ENCODE assay signal across 15 cellular contexts in the genomic region with DNA sequence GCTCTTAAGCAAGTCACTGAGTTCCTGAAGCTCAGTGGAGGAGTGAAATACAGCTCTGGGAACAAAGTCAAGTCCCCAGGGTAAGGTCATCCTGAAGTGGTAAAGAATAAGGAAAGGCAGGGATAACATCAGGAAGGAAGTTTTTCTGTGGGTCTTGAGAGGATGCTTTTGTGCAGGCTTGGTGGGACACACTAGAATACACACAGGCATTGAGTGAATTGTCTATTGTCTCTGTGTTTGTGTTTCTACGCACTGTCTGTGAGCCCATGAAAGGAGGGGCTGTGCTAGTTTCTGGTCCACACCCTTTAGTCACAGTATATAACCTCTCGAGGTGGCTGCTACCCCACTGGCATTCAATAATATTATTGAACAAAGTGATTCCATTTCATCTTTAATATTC.
DNase-seq lines count a peak whose midpoint lies in the region; ATAC-seq and TF ChIP-seq lines count a peak whose summit lies in the region.
"Had no signal": no experiment of that assay in that cellular context is flagged by ENCODE, and none has a peak within 500 bp of the region (broad histone marks: within the 10 kb centered on the region; RNA-seq: fewer than 3 reads in every experiment).

No MANE protein-coding gene starts in this region.

- no peaks in the 10 kb centered on the region for H3K27me3 ChIP-seq in SJCRH30

- H3K9me3 ChIP-seq in SJCRH30 (replicated peaks) (no peaks in the 10 kb centered on the region), OCI-LY7 (ENCODE audit: low read length) (no peaks in the 10 kb centered on the region)

- no peak for ATAC-seq in activated T-cell treated with anti-CD3 and anti-CD28 coated beads, Interleukin-2, amount 50 U/mL, for 4 hours
- ATAC-seq: HCT116 had no signal

- no TSS peak for BruUV-seq in OCI-LY7 (replicated peaks; lab: Mats Ljungman, UMichigan)

- POLR2A ChIA-PET in OCI-LY7 (lab: Charles Lee) = no interaction called here

- CTCF ChIA-PET in OCI-LY7 (lab: Charles Lee; ENCODE audit: unreplicated experiment) = no interaction called here

- no peaks in the 10 kb centered on the region for H3K27me3 Mint-ChIP-seq in T-helper 2 cell treated with Interferon-gamma antibody and Interleukin-4, amounts not matched to agents 5 μg/mL and 100 μg/mL, for 36 hours (ENCODE audit: low read depth)
- no peaks in the 10 kb centered on the region for H3K27me3 Mint-ChIP-seq in activated T-cell treated with anti-CD3 and anti-CD28 coated beads, Interleukin-2, amount 50 U/mL, for 4 hours (ENCODE audit: low read depth)

- H3K4me1 Mint-ChIP-seq in T-helper 2 cell treated with Interferon-gamma antibody and Interleukin-4, amounts not matched to agents 5 μg/mL and 100 μg/mL, for 36 hours (ENCODE audit: low read depth) = no peaks in the 10 kb centered on the region
- no peaks in the 10 kb centered on the region for H3K4me1 Mint-ChIP-seq in activated T-cell treated with anti-CD3 and anti-CD28 coated beads, Interleukin-2, amount 50 U/mL, for 4 hours (ENCODE audit: low read depth)

- H3K36me3 ChIP-seq in SJCRH30 = no peaks in the 10 kb centered on the region
- H3K36me3 ChIP-seq in OCI-LY7 (ENCODE audit: insufficient read depth, low read length) = no peaks in the 10 kb centered on the region

- peak; percentile 1 for DNase-seq in NCI-H146 (lab: John Stamatoyannopoulos, UW)
- no peak for DNase-seq in NCI-H146 treated with DMSO at 0.1 percent for 48 hours (lab: John Stamatoyannopoulos, UW; ENCODE audit: unreplicated experiment)
- DNase-seq in SJCRH30 = peak; percentile 6 to 52
- peak; percentile 72 for DNase-seq in medulla oblongata (ENCODE audit: extremely low spot score)
- no peak for DNase-seq in OCI-LY7 (ENCODE audit: low spot score)
- DNase-seq in T-helper 2 cell treated with Interferon-gamma antibody and Interleukin-4, amounts not matched to agents 5 μg/mL and 100 μg/mL, for 36 hours (ENCODE audit: low spot score) = no peak
- DNase-seq in posterior vena cava (ENCODE audit: low spot score) = no peak
- DNase-seq in activated T-cell treated with anti-CD3 and anti-CD28 coated beads, Interleukin-2, amount 50 U/mL, for 4 hours = no peak
- DNase-seq: 8988T, COR-L47, Karpas-422, NCI-H1105 treated with DMSO at 0.1 percent for 48 hours, NCI-H2081 treated with DMSO at 0.1 percent for 48 hours, RPMI8226 had no signal

- no peak for TF ChIP-seq CTCF in OCI-LY7 (conservative IDR thresholded peaks at IDR 0.05; ENCODE audit: low read length)

- H2AFZ ChIP-seq in OCI-LY7 (ENCODE audit: low read length) = no peak overlapping the region

- no peak overlapping the region for H3K4me2 ChIP-seq in OCI-LY7 (ENCODE audit: low read length)

- H3K27ac ChIP-seq in SJCRH30 (no peak overlapping the region; the same call in 1 of the 2 replicates), OCI-LY7 (ENCODE audit: low read depth, low read length, poor library complexity, severe bottlenecking) (no peak overlapping the region)

- no peaks in the 10 kb centered on the region for H3K79me2 ChIP-seq in OCI-LY7 (ENCODE audit: insufficient read depth, low read depth, low read length)

- peaks cover 7% of the 10 kb centered on the region for H3K9me3 Mint-ChIP-seq in T-helper 2 cell treated with Interferon-gamma antibody and Interleukin-4, amounts not matched to agents 5 μg/mL and 100 μg/mL, for 36 hours
- peaks cover 3% of the 10 kb centered on the region for H3K9me3 Mint-ChIP-seq in activated T-cell treated with anti-CD3 and anti-CD28 coated beads, Interleukin-2, amount 50 U/mL, for 4 hours

- H4K20me1 ChIP-seq in OCI-LY7 (ENCODE audit: insufficient read depth, low read length) = no peaks in the 10 kb centered on the region

- no peaks in the 10 kb centered on the region for H3K9me2 ChIP-seq in OCI-LY7 (ENCODE audit: insufficient read depth, low read length)

- H3K4me3 ChIP-seq in SJCRH30 (no peak overlapping the region), OCI-LY7 (ENCODE audit: low read depth, low read length, poor library complexity, severe bottlenecking) (no peak overlapping the region)

- no peak overlapping the region for H3K4me3 Mint-ChIP-seq in T-helper 2 cell treated with Interferon-gamma antibody and Interleukin-4, amounts not matched to agents 5 μg/mL and 100 μg/mL, for 36 hours
- H3K4me3 Mint-ChIP-seq in activated T-cell treated with anti-CD3 and anti-CD28 coated beads, Interleukin-2, amount 50 U/mL, for 4 hours = no peak overlapping the region

- no peaks in the 10 kb centered on the region for H3K36me3 Mint-ChIP-seq in T-helper 2 cell treated with Interferon-gamma antibody and Interleukin-4, amounts not matched to agents 5 μg/mL and 100 μg/mL, for 36 hours (ENCODE audit: low read depth)
- no peaks in the 10 kb centered on the region for H3K36me3 Mint-ChIP-seq in activated T-cell treated with anti-CD3 and anti-CD28 coated beads, Interleukin-2, amount 50 U/mL, for 4 hours (ENCODE audit: insufficient read depth)

- intact Hi-C loops in OCI-LY7 (cut with micrococcal nuclease; ENCODE audit: unreplicated experiment) (no loop called here), posterior vena cava (cut with DNase I) (no loop called here)

- peaks cover 8% of the 10 kb centered on the region for H3K4me1 ChIP-seq in SJCRH30
- no peaks in the 10 kb centered on the region for H3K4me1 ChIP-seq in OCI-LY7 (ENCODE audit: insufficient read depth, low read length, poor library complexity, severe bottlenecking)

- H3K27ac Mint-ChIP-seq in T-helper 2 cell treated with Interferon-gamma antibody and Interleukin-4, amounts not matched to agents 5 μg/mL and 100 μg/mL, for 36 hours = no peak overlapping the region

Comparison
In these comparisons a context has a peak if more than half of its experiments do, and no peak if none do; other contexts are left out.
1. DNase-seq: peak in NCI-H146 (single experiment), SJCRH30 (2 of 2) and medulla oblongata (single experiment); none in NCI-H146 treated with DMSO at 0.1 percent for 48 hours (single experiment), OCI-LY7 (single experiment), T-helper 2 cell treated with Interferon-gamma antibody and Interleukin-4, amounts not matched to agents 5 μg/mL and 100 μg/mL, for 36 hours (single experiment), posterior vena cava (single experiment) and activated T-cell treated with anti-CD3 and anti-CD28 coated beads, Interleukin-2, amount 50 U/mL, for 4 hours (single experiment).